In the genomic region with DNA sequence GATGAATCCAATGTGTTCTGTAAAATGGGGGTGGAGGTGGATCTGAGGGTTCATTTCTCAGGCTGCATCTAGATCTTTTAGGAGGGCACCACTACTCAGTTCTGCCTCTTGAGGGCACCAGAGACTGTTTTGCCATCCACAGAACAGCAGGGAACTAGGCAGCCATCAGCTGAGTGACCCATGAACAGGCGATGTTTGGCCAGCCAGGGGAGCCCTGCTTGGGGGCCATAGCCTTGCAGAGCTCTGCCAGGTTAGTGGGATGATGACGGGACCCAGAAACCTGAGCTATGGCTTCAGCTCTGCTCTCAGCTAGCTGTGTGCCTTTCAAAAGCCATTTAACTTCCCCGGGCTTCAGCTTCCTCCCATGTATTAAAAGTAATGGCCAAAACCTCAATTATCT, we compare ENCODE assay signal across 8 cellular contexts. TPM values are rescaled to one million over a fixed set of nuclear protein-coding genes. Genes with fewer than 3 reads are reported as not detected.
A peak's percentile ranks its signal among the peaks of the same experiment; 100 is the strongest.
DNase-seq lines count a peak whose midpoint lies in the region; ATAC-seq and TF ChIP-seq lines count a peak whose summit lies in the region.

No MANE protein-coding gene starts in this region.

- peak; percentile 77 for TF ChIP-seq CTCF in GM13977 (IDR thresholded peaks at IDR 0.05; ENCODE audit: extremely low read depth, insufficient read depth, missing control alignments)
- peak; percentile 97 for TF ChIP-seq CTCF in OCI-LY3 (IDR thresholded peaks at IDR 0.05; ENCODE audit: low read depth, low read length)
- TF ChIP-seq CTCF in fibroblast of pulmonary artery (IDR thresholded peaks at IDR 0.05; ENCODE audit: low read length, missing control alignments) = peak; percentile 97
- TF ChIP-seq CTCF in neural cell (IDR thresholded peaks at IDR 0.05; ENCODE audit: poor library complexity, severe bottlenecking) = peak; percentile 94

- H3K36me3 ChIP-seq in OCI-LY3 (replicated peaks; ENCODE audit: low read depth, low read length) (no peaks in the 10 kb centered on the region), neural cell (ENCODE audit: insufficient read depth, low read length) (no peaks in the 10 kb centered on the region)

- H3K4me2 ChIP-seq in OCI-LY3 (ENCODE audit: low read length) (peak overlapping the region; percentile 59), neural cell (ENCODE audit: low read length) (no peak overlapping the region)

- no peak overlapping the region for H3K9ac ChIP-seq in OCI-LY3 (ENCODE audit: low read length)
- no peak overlapping the region for H3K9ac ChIP-seq in neural cell (ENCODE audit: low read length)

- no peak for TF ChIP-seq EP300 in neural cell (conservative IDR thresholded peaks at IDR 0.05; ENCODE audit: poor library complexity, severe bottlenecking)

- no peak overlapping the region for H3K4me3 ChIP-seq in OCI-LY3 (ENCODE audit: low read length)
- no peak overlapping the region for H3K4me3 ChIP-seq in fibroblast of pulmonary artery (replicated peaks; ENCODE audit: low read depth, low read length)
- no peak overlapping the region for H3K4me3 ChIP-seq in neural cell (ENCODE audit: low read length)

- H3F3A ChIP-seq in neural cell (ENCODE audit: insufficient read depth, low read length, poor library complexity, severe bottlenecking) = no peaks in the 10 kb centered on the region

- H3K9me3 ChIP-seq in OCI-LY3 (ENCODE audit: insufficient read depth, low read length) (no peaks in the 10 kb centered on the region), neural cell (ENCODE audit: low read length) (no peaks in the 10 kb centered on the region)

- DNase-seq in AG08395 (ENCODE audit: low spot score) (peak; percentile 83), GM13977 (ENCODE audit: low spot score) (peak; percentile 51), KG1 (lab: John Stamatoyannopoulos, UW) (peak; percentile 8), fibroblast of pulmonary artery (ENCODE audit: low read depth) (peak; percentile 80)
- DNase-seq in activated T-cell treated with anti-CD3 and anti-CD28 coated beads, Interleukin-2, amount 50 U/mL, for 48 hours = peak; percentile 47 to 62

- no peaks in the 10 kb centered on the region for H3K79me2 ChIP-seq in OCI-LY3 (ENCODE audit: low read length)
- no peaks in the 10 kb centered on the region for H3K79me2 ChIP-seq in neural cell (replicated peaks; ENCODE audit: insufficient read depth, low read length)

- no peaks in the 10 kb centered on the region for H3K9me2 ChIP-seq in neural cell (ENCODE audit: insufficient read depth, low read length)

- no peaks in the 10 kb centered on the region for H3K4me1 ChIP-seq in OCI-LY3 (ENCODE audit: low read length)

- peak; percentile 97 for TF ChIP-seq RAD21 in neural cell (conservative IDR thresholded peaks at IDR 0.05)

- ATAC-seq in GM21576 (IDR thresholded peaks at IDR 0.05; ENCODE audit: unreplicated experiment) = no peak

- H3K27me3 ChIP-seq in OCI-LY3 (ENCODE audit: low read depth, low read length) (peaks cover 24% of the 10 kb centered on the region), neural cell (ENCODE audit: insufficient read depth, low read depth, low read length) (no peaks in the 10 kb centered on the region)

- peak overlapping the region; percentile 64; the same call in 1 of the 2 replicates for H2AFZ ChIP-seq in OCI-LY3 (ENCODE audit: low read depth, low read length)
- H2AFZ ChIP-seq in neural cell (ENCODE audit: low read depth, low read length) = no peak overlapping the region

- H4K20me1 ChIP-seq in OCI-LY3 (ENCODE audit: insufficient read depth, low read length) = no peaks in the 10 kb centered on the region
- no peaks in the 10 kb centered on the region for H4K20me1 ChIP-seq in neural cell (ENCODE audit: insufficient read depth)

- no peak overlapping the region for H3K27ac ChIP-seq in OCI-LY3 (ENCODE audit: low read length)
- H3K27ac ChIP-seq in neural cell (ENCODE audit: low read length) = no peak overlapping the region

- in situ Hi-C loops in GM13977 (cut with MboI; ENCODE audit: low pct_unique_long_range_greater_than_20kb, low sequenced_read_pairs, unreplicated experiment) = no loop called here

TF ChIP-seq in neural cell, 6 proteins besides CTCF, POLR2A, EP300 and RAD21:
- TF ChIP-seq MXI1 (conservative IDR thresholded peaks at IDR 0.05; ENCODE audit: poor library complexity, severe bottlenecking) = no peak
- TF ChIP-seq SMC3 (conservative IDR thresholded peaks at IDR 0.05; ENCODE audit: poor library complexity) = peak; percentile 97
- no peak for TF ChIP-seq EZH2 (IDR thresholded peaks at IDR 0.05; ENCODE audit: borderline replicate concordance, insufficient read depth, low read length, poor library complexity, severe bottlenecking)
- TF ChIP-seq TAF1 (IDR thresholded peaks at IDR 0.05; ENCODE audit: low read depth) = no peak

RNA-seq across cellular contexts. Expression of a gene that starts 13.4 kb away (rescaled TPM):
- polyA plus RNA-seq in neural cell = 5.3 and 6.2 TPM in 2 replicates
- 14.1 and 20.7 TPM in 2 replicates for polyA minus RNA-seq in neural cell

RNA-seq across cellular contexts. Expression of a gene that starts 32.4 kb away (rescaled TPM):
- 0.68 and 0.78 TPM in 2 replicates for polyA plus RNA-seq in neural cell
- 0.93 TPM in 1 of 2 replicates, not detected in the other for polyA minus RNA-seq in neural cell

Comparison
In these comparisons a context has a peak if more than half of its experiments do, and no peak if none do; other contexts are left out.
1. DNase-seq: peak in every context shown above with its lines; median percentile 83 in AG08395; 80 in fibroblast of pulmonary artery; 54 in activated T-cell treated with anti-CD3 and anti-CD28 coated beads, Interleukin-2, amount 50 U/mL, for 48 hours; 51 in GM13977; 8 in KG1.